29 cellular contexts compared by ENCODE assay signal in the genomic region with DNA sequence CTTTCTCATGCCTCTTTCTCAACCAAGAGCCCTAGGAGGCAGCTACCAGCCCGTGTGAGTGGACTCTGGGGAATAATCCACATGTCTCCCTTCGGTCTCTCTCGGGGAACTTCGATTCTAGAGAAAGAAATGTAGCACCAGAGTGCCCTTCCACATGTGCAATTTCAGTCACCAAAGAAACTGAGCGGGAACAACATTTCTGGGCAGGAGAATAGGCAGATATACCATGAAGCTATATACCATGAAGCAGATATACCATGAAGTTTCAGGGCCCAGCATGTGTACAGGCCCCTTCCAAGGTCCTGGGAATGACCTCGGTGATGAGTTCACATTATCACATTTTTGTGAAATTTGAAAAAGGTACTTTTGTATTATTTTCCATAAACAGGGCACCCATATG.
"Had no signal": no experiment of that assay in that cellular context is flagged by ENCODE, and none has a peak within 500 bp of the region (broad histone marks: within the 10 kb centered on the region; RNA-seq: fewer than 3 reads in every experiment).

No MANE protein-coding gene starts in this region.

- H3K27ac ChIP-seq: stomach, suprapubic skin, testis, thoracic aorta, thyroid gland, tibial artery, tibial nerve, transverse colon, upper lobe of left lung, upper lobe of right lung, uterus, vagina had no signal

- H3K4me3 ChIP-seq: stomach, suprapubic skin, testis, thoracic aorta, thyroid gland, tibial artery, tibial nerve, transverse colon, upper lobe of left lung, upper lobe of right lung, uterus, vagina had no signal

- DNase-seq: stimulated activated CD4-positive, alpha-beta T cell treated with anti-CD3 and anti-CD28 coated beads, Interleukin-2, amount 100 ng/mL, for 48 hours; stimulated activated CD4-positive, alpha-beta T cell treated with anti-CD3 and anti-CD28 coated beads, Interleukin-4, amount 100 ng/mL, for 1 hour; stimulated activated CD4-positive, alpha-beta T cell treated with anti-CD3 and anti-CD28 coated beads, Interleukin-4, amount 100 ng/mL, for 24 hours; stimulated activated CD4-positive, alpha-beta T cell treated with anti-CD3 and anti-CD28 coated beads, Interleukin-4, amount 100 ng/mL, for 4 hours; stimulated activated CD8-positive, alpha-beta memory T cell treated with anti-CD3 and anti-CD28 coated beads, Interleukin-4, amount 100 ng/mL, for 48 hours; stimulated activated naive B cell treated with anti-CD40 and anti-IgM and Interleukin-4, amounts not matched to agents 10 μg/mL and 1 μg/mL and 100 μg/mL, for 72 hours; stimulated activated naive CD4-positive, alpha-beta T cell; stimulated activated naive CD4-positive, alpha-beta T cell treated with Interleukin-2 at 50 U/mL for 16 hours; stimulated activated naive CD8-positive, alpha-beta T cell treated with anti-CD3 and anti-CD28 coated beads, Interleukin-15, amount 100 ng/mL, for 72 hours; stimulated activated naive CD8-positive, alpha-beta T cell treated with anti-CD3 and anti-CD28 coated beads, Interleukin-15, Interleukin-2, amounts not matched to agents 100 U/mL and 50 U/mL, for 24 hours; stomach; substantia nigra; testis; thyroid gland; tibial artery; transverse colon; trophoblast cell; upper lobe of left lung; upper lobe of right lung; uterus had no signal

- H3K36me3 Mint-ChIP-seq: stimulated activated effector memory CD8-positive, alpha-beta T cell treated with anti-CD3 and anti-CD28 coated beads, Interleukin-12 subunit alpha, Interleukin-12 subunit beta, amount 100 ng/mL, for 72 hours; stimulated activated memory B cell treated with anti-CD40 and anti-IgM and Interleukin-4, amounts not matched to agents 10 μg/mL and 1 μg/mL and 100 μg/mL, for 72 hours; stimulated activated naive B cell treated with anti-CD40 and anti-IgM and Interleukin-4, amounts not matched to agents 10 μg/mL and 1 μg/mL and 100 μg/mL, for 72 hours had no signal

- ATAC-seq: stimulated activated effector memory CD8-positive, alpha-beta T cell treated with anti-CD3 and anti-CD28 coated beads, Interleukin-12 subunit alpha, Interleukin-12 subunit beta, amount 100 ng/mL, for 72 hours; stimulated activated memory B cell treated with anti-CD40 and anti-IgM and Interleukin-4, amounts not matched to agents 10 μg/mL and 1 μg/mL and 100 μg/mL, for 72 hours; stimulated activated naive B cell treated with anti-CD40 and anti-IgM and Interleukin-4, amounts not matched to agents 10 μg/mL and 1 μg/mL and 100 μg/mL, for 72 hours; stimulated activated naive CD8-positive, alpha-beta T cell treated with anti-CD3 and anti-CD28 coated beads, Interleukin-15, amount 100 ng/mL, for 72 hours; stimulated activated naive CD8-positive, alpha-beta T cell treated with anti-CD3 and anti-CD28 coated beads, Interleukin-15, Interleukin-2, amounts not matched to agents 100 U/mL and 50 U/mL, for 24 hours; upper lobe of right lung had no signal

- H3K36me3 ChIP-seq: stomach, suprapubic skin, thoracic aorta, thyroid gland, tibial artery, tibial nerve, transverse colon, upper lobe of left lung, upper lobe of right lung, uterus, vagina had no signal

- H3K4me1 Mint-ChIP-seq: stimulated activated effector memory CD8-positive, alpha-beta T cell treated with anti-CD3 and anti-CD28 coated beads, Interleukin-12 subunit alpha, Interleukin-12 subunit beta, amount 100 ng/mL, for 72 hours; stimulated activated memory B cell treated with anti-CD40 and anti-IgM and Interleukin-4, amounts not matched to agents 10 μg/mL and 1 μg/mL and 100 μg/mL, for 72 hours; stimulated activated naive B cell treated with anti-CD40 and anti-IgM and Interleukin-4, amounts not matched to agents 10 μg/mL and 1 μg/mL and 100 μg/mL, for 72 hours; stimulated activated naive CD8-positive, alpha-beta T cell treated with anti-CD3 and anti-CD28 coated beads, Interleukin-15, amount 100 ng/mL, for 72 hours had no signal

- H3K4me3 Mint-ChIP-seq: stimulated activated effector memory CD8-positive, alpha-beta T cell treated with anti-CD3 and anti-CD28 coated beads, Interleukin-12 subunit alpha, Interleukin-12 subunit beta, amount 100 ng/mL, for 72 hours; stimulated activated memory B cell treated with anti-CD40 and anti-IgM and Interleukin-4, amounts not matched to agents 10 μg/mL and 1 μg/mL and 100 μg/mL, for 72 hours; stimulated activated naive B cell treated with anti-CD40 and anti-IgM and Interleukin-4, amounts not matched to agents 10 μg/mL and 1 μg/mL and 100 μg/mL, for 72 hours; stimulated activated naive CD8-positive, alpha-beta T cell treated with anti-CD3 and anti-CD28 coated beads, Interleukin-15, amount 100 ng/mL, for 72 hours; stimulated activated naive CD8-positive, alpha-beta T cell treated with anti-CD3 and anti-CD28 coated beads, Interleukin-15, Interleukin-2, amounts not matched to agents 100 ng/mL and 50 ng/mL, for 24 hours; type B pancreatic cell had no signal

- FAIRE-seq: urothelium cell line had no signal

- H3K27me3 Mint-ChIP-seq: stimulated activated memory B cell treated with anti-CD40 and anti-IgM and Interleukin-4, amounts not matched to agents 10 μg/mL and 1 μg/mL and 100 μg/mL, for 72 hours; stimulated activated naive B cell treated with anti-CD40 and anti-IgM and Interleukin-4, amounts not matched to agents 10 μg/mL and 1 μg/mL and 100 μg/mL, for 72 hours; stimulated activated naive CD8-positive, alpha-beta T cell treated with anti-CD3 and anti-CD28 coated beads, Interleukin-15, amount 100 ng/mL, for 72 hours; stimulated activated naive CD8-positive, alpha-beta T cell treated with anti-CD3 and anti-CD28 coated beads, Interleukin-15, Interleukin-2, amounts not matched to agents 100 ng/mL and 50 ng/mL, for 24 hours; type B pancreatic cell had no signal

- H3K4me1 ChIP-seq: suprapubic skin, testis, tibial artery, tibial nerve, transverse colon, upper lobe of left lung, upper lobe of right lung, uterus, vagina had no signal

- H3K27me3 ChIP-seq: stomach, suprapubic skin, testis, thyroid gland, tibial artery, tibial nerve, transverse colon, upper lobe of left lung, upper lobe of right lung, uterus, vagina had no signal

- H3K9me3 ChIP-seq: stomach, suprapubic skin, testis, thoracic aorta, thyroid gland, tibial artery, tibial nerve, transverse colon, upper lobe of left lung, upper lobe of right lung, uterus, vagina had no signal

- H3K27ac Mint-ChIP-seq: stimulated activated effector memory CD8-positive, alpha-beta T cell treated with anti-CD3 and anti-CD28 coated beads, Interleukin-12 subunit alpha, Interleukin-12 subunit beta, amount 100 ng/mL, for 72 hours; stimulated activated memory B cell treated with anti-CD40 and anti-IgM and Interleukin-4, amounts not matched to agents 10 μg/mL and 1 μg/mL and 100 μg/mL, for 72 hours; stimulated activated naive B cell treated with anti-CD40 and anti-IgM and Interleukin-4, amounts not matched to agents 10 μg/mL and 1 μg/mL and 100 μg/mL, for 72 hours; stimulated activated naive CD8-positive, alpha-beta T cell treated with anti-CD3 and anti-CD28 coated beads, Interleukin-15, amount 100 ng/mL, for 72 hours; stimulated activated naive CD8-positive, alpha-beta T cell treated with anti-CD3 and anti-CD28 coated beads, Interleukin-15, Interleukin-2, amounts not matched to agents 100 ng/mL and 50 ng/mL, for 24 hours; type B pancreatic cell had no signal
